1 cellular context compared by ENCODE assay signal in the genomic region with DNA sequence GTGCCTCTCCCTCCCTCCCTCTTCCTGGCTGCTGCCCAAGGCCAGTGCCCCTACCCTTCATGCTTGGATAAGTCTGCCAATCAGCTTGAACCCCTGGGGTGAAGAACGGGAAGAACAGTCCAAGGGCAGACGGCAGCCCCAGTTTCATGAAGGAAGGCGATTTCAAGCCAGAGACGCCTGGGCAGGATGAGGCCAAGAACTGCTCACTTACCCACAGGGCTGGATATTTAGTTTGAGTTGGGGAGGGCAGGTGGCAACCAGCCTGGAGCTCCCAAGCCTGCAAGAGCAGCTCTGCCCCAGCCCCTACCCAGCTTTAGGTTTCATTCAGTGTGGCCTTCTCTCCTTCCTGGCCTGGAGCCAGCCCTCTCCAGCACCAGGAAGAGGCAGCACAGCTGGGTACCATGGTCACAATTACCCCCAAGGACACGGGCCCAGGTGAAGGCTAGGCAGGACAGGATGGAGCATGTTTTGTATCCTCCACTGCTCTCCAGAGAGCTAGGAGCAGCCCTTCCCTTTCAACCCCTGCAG.
TF ChIP-seq lines count a peak whose summit lies in the region.

No MANE protein-coding gene starts in this region.

TF ChIP-seq in HEK293, 187 proteins besides CTCF, POLR2A, EP300 and RAD21 (continued from another document):
- TF ChIP-seq, protein P1, sequence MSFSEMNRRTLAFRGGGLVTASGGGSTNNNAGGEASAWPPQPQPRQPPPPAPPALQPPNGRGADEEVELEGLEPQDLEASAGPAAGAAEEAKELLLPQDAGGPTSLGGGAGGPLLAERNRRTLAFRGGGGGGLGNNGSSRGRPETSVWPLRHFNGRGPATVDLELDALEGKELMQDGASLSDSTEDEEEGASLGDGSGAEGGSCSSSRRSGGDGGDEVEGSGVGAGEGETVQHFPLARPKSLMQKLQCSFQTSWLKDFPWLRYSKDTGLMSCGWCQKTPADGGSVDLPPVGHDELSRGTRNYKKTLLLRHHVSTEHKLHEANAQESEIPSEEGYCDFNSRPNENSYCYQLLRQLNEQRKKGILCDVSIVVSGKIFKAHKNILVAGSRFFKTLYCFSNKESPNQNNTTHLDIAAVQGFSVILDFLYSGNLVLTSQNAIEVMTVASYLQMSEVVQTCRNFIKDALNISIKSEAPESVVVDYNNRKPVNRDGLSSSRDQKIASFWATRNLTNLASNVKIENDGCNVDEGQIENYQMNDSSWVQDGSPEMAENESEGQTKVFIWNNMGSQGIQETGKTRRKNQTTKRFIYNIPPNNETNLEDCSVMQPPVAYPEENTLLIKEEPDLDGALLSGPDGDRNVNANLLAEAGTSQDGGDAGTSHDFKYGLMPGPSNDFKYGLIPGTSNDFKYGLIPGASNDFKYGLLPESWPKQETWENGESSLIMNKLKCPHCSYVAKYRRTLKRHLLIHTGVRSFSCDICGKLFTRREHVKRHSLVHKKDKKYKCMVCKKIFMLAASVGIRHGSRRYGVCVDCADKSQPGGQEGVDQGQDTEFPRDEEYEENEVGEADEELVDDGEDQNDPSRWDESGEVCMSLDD (tag by site-specific recombination; IDR thresholded peaks at IDR 0.05): 0 out of 2 replicates have a peak, but pooled peaks have one; percentile 25
- TF ChIP-seq PRDM10 (tag by site-specific recombination; IDR thresholded peaks at IDR 0.05): peak; percentile 55; the same call in 1 of the 2 replicates
- 0 out of 2 replicates have a peak, but pooled peaks have one; percentile 17 for TF ChIP-seq ZNF548 (tag by site-specific recombination; IDR thresholded peaks at IDR 0.05)
- 0 out of 2 replicates have a peak, but pooled peaks have one; percentile 27 for TF ChIP-seq PATZ1 (tag by site-specific recombination; IDR thresholded peaks at IDR 0.05)
- peak; percentile 67 for TF ChIP-seq ZNF600 (tag by site-specific recombination; IDR thresholded peaks at IDR 0.05)
- TF ChIP-seq ZBTB17 (tag by site-specific recombination; IDR thresholded peaks at IDR 0.05): 0 out of 2 replicates have a peak, but pooled peaks have one; percentile 5
- TF ChIP-seq, protein P2, sequence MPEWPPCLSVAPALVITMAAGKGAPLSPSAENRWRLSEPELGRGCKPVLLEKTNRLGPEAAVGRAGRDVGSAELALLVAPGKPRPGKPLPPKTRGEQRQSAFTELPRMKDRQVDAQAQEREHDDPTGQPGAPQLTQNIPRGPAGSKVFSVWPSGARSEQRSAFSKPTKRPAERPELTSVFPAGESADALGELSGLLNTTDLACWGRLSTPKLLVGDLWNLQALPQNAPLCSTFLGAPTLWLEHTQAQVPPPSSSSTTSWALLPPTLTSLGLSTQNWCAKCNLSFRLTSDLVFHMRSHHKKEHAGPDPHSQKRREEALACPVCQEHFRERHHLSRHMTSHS (tag by site-specific recombination; IDR thresholded peaks at IDR 0.05): no peak
- no peak for TF ChIP-seq ZNF513 (tag by site-specific recombination; IDR thresholded peaks at IDR 0.05)
- no peak for TF ChIP-seq ZNF658 (tag by site-specific recombination; IDR thresholded peaks at IDR 0.05)
- peak; percentile 45; the same call in 1 of the 2 replicates for TF ChIP-seq GLIS1 (tag by site-specific recombination; IDR thresholded peaks at IDR 0.05)
- TF ChIP-seq ZBTB20 (tag by site-specific recombination; IDR thresholded peaks at IDR 0.05): peak; percentile 19; the same call in 1 of the 2 replicates
- no peak for TF ChIP-seq ZNF629 (tag by site-specific recombination; IDR thresholded peaks at IDR 0.05)
- no peak for TF ChIP-seq ZNF133 (tag by site-specific recombination; IDR thresholded peaks at IDR 0.05)
- peak; percentile 60 for TF ChIP-seq ZIC2 (tag by site-specific recombination; IDR thresholded peaks at IDR 0.05)
- peak; percentile 78 for TF ChIP-seq FEZF1 (tag by site-specific recombination; IDR thresholded peaks at IDR 0.05)
- no peak; the same call in 1 of the 2 replicates for TF ChIP-seq ZNF398 (tag by site-specific recombination; IDR thresholded peaks at IDR 0.05)
